ENCODE assay signal across 1 cellular context in the genomic region with DNA sequence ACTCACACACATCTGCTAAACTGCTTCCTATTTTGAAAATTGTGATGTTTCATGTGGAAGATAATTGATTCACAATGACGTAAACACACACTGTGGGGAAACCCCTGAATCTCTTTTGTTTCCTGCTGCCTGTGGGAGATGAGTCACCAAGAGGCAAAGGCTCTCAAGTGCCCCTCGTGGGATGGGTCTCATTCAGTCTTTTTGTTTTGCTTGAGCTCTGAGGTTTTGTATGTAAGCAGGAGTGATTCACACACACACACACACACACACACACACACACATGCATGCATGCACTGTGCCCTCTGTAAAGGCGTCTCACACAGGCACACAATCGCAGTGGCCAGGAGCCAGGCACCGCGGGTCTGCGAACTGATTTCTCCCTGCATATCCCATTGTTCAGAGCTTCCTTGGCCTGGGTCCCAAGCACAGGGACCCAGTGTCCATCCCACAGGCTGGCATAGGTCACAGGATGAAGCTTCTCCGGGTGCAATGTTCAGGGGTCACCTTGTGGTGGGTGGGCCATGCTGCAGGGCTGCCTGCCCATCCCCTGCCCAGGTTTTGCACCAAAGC.
A peak's percentile ranks its signal among the peaks of the same experiment; 100 is the strongest.
TF ChIP-seq lines count a peak whose summit lies in the region.

No MANE protein-coding gene starts in this region.

TF ChIP-seq in GM12878, 131 proteins besides CTCF, POLR2A, EP300 and RAD21 (continued from another document and continues in another):
- TF ChIP-seq, protein P1, sequence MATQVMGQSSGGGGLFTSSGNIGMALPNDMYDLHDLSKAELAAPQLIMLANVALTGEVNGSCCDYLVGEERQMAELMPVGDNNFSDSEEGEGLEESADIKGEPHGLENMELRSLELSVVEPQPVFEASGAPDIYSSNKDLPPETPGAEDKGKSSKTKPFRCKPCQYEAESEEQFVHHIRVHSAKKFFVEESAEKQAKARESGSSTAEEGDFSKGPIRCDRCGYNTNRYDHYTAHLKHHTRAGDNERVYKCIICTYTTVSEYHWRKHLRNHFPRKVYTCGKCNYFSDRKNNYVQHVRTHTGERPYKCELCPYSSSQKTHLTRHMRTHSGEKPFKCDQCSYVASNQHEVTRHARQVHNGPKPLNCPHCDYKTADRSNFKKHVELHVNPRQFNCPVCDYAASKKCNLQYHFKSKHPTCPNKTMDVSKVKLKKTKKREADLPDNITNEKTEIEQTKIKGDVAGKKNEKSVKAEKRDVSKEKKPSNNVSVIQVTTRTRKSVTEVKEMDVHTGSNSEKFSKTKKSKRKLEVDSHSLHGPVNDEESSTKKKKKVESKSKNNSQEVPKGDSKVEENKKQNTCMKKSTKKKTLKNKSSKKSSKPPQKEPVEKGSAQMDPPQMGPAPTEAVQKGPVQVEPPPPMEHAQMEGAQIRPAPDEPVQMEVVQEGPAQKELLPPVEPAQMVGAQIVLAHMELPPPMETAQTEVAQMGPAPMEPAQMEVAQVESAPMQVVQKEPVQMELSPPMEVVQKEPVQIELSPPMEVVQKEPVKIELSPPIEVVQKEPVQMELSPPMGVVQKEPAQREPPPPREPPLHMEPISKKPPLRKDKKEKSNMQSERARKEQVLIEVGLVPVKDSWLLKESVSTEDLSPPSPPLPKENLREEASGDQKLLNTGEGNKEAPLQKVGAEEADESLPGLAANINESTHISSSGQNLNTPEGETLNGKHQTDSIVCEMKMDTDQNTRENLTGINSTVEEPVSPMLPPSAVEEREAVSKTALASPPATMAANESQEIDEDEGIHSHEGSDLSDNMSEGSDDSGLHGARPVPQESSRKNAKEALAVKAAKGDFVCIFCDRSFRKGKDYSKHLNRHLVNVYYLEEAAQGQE (IDR thresholded peaks at IDR 0.05; ENCODE audit: low read depth, low read length), result no peak
- peak; percentile 78 for TF ChIP-seq JUNB (IDR thresholded peaks at IDR 0.05)
- no peak for TF ChIP-seq FOXK2 (IDR thresholded peaks at IDR 0.05)
- TF ChIP-seq ASH2L (IDR thresholded peaks at IDR 0.05; ENCODE audit: borderline replicate concordance, low read depth), result no peak
- TF ChIP-seq BCL11A (IDR thresholded peaks at IDR 0.05; ENCODE audit: low read depth, low read length), result peak; percentile 59; the same call in 1 of the 2 replicates
- TF ChIP-seq SUZ12 (IDR thresholded peaks at IDR 0.05; ENCODE audit: unreplicated experiment), result no peak
- TF ChIP-seq POLR2AphosphoS5 (IDR thresholded peaks at IDR 0.05; ENCODE audit: low read length), result no peak
- TF ChIP-seq, protein P2, sequence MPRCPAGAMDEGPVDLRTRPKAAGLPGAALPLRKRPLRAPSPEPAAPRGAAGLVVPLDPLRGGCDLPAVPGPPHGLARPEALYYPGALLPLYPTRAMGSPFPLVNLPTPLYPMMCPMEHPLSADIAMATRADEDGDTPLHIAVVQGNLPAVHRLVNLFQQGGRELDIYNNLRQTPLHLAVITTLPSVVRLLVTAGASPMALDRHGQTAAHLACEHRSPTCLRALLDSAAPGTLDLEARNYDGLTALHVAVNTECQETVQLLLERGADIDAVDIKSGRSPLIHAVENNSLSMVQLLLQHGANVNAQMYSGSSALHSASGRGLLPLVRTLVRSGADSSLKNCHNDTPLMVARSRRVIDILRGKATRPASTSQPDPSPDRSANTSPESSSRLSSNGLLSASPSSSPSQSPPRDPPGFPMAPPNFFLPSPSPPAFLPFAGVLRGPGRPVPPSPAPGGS (IDR thresholded peaks at IDR 0.05; ENCODE audit: borderline replicate concordance, insufficient read depth, low read depth, low read length, poor library complexity, severe bottlenecking), result no peak
- no peak for TF ChIP-seq ZNF592 (IDR thresholded peaks at IDR 0.05)
- TF ChIP-seq SMAD1 (IDR thresholded peaks at IDR 0.05; ENCODE audit: low read depth, partially characterized antibody), result no peak
- TF ChIP-seq, protein P3, sequence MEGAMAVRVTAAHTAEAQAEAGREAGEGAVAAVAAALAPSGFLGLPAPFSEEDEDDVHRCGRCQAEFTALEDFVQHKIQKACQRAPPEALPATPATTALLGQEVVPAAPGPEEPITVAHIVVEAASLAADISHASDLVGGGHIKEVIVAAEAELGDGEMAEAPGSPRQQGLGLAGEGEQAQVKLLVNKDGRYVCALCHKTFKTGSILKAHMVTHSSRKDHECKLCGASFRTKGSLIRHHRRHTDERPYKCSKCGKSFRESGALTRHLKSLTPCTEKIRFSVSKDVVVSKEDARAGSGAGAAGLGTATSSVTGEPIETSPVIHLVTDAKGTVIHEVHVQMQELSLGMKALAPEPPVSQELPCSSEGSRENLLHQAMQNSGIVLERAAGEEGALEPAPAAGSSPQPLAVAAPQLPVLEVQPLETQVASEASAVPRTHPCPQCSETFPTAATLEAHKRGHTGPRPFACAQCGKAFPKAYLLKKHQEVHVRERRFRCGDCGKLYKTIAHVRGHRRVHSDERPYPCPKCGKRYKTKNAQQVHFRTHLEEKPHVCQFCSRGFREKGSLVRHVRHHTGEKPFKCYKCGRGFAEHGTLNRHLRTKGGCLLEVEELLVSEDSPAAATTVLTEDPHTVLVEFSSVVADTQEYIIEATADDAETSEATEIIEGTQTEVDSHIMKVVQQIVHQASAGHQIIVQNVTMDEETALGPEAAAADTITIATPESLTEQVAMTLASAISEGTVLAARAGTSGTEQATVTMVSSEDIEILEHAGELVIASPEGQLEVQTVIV (IDR thresholded peaks at IDR 0.05; ENCODE audit: borderline replicate concordance, partially characterized antibody), result no peak
- TF ChIP-seq, protein P4, sequence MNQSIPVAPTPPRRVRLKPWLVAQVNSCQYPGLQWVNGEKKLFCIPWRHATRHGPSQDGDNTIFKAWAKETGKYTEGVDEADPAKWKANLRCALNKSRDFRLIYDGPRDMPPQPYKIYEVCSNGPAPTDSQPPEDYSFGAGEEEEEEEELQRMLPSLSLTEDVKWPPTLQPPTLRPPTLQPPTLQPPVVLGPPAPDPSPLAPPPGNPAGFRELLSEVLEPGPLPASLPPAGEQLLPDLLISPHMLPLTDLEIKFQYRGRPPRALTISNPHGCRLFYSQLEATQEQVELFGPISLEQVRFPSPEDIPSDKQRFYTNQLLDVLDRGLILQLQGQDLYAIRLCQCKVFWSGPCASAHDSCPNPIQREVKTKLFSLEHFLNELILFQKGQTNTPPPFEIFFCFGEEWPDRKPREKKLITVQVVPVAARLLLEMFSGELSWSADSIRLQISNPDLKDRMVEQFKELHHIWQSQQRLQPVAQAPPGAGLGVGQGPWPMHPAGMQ (IDR thresholded peaks at IDR 0.05; ENCODE audit: borderline replicate concordance), result no peak
- TF ChIP-seq, protein P5, sequence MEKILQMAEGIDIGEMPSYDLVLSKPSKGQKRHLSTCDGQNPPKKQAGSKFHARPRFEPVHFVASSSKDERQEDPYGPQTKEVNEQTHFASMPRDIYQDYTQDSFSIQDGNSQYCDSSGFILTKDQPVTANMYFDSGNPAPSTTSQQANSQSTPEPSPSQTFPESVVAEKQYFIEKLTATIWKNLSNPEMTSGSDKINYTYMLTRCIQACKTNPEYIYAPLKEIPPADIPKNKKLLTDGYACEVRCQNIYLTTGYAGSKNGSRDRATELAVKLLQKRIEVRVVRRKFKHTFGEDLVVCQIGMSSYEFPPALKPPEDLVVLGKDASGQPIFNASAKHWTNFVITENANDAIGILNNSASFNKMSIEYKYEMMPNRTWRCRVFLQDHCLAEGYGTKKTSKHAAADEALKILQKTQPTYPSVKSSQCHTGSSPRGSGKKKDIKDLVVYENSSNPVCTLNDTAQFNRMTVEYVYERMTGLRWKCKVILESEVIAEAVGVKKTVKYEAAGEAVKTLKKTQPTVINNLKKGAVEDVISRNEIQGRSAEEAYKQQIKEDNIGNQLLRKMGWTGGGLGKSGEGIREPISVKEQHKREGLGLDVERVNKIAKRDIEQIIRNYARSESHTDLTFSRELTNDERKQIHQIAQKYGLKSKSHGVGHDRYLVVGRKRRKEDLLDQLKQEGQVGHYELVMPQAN (conservative IDR thresholded peaks at IDR 0.05), result no peak
- TF ChIP-seq MEF2B (IDR thresholded peaks at IDR 0.05; ENCODE audit: partially characterized antibody, poor library complexity, severe bottlenecking), result peak; percentile 35
- no peak for TF ChIP-seq SMAD5 (IDR thresholded peaks at IDR 0.05; ENCODE audit: low read depth)
- TF ChIP-seq, protein P6, sequence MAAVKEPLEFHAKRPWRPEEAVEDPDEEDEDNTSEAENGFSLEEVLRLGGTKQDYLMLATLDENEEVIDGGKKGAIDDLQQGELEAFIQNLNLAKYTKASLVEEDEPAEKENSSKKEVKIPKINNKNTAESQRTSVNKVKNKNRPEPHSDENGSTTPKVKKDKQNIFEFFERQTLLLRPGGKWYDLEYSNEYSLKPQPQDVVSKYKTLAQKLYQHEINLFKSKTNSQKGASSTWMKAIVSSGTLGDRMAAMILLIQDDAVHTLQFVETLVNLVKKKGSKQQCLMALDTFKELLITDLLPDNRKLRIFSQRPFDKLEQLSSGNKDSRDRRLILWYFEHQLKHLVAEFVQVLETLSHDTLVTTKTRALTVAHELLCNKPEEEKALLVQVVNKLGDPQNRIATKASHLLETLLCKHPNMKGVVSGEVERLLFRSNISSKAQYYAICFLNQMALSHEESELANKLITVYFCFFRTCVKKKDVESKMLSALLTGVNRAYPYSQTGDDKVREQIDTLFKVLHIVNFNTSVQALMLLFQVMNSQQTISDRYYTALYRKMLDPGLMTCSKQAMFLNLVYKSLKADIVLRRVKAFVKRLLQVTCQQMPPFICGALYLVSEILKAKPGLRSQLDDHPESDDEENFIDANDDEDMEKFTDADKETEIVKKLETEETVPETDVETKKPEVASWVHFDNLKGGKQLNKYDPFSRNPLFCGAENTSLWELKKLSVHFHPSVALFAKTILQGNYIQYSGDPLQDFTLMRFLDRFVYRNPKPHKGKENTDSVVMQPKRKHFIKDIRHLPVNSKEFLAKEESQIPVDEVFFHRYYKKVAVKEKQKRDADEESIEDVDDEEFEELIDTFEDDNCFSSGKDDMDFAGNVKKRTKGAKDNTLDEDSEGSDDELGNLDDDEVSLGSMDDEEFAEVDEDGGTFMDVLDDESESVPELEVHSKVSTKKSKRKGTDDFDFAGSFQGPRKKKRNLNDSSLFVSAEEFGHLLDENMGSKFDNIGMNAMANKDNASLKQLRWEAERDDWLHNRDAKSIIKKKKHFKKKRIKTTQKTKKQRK (IDR thresholded peaks at IDR 0.05; ENCODE audit: low read depth, low read length), result no peak
- peak; percentile 37 to 67; a peak in 3 of 4 replicates for TF ChIP-seq BHLHE40 (IDR thresholded peaks at IDR 0.05; ENCODE audit: borderline replicate concordance in 1 of 2, low read depth in 2 of 2, low read length in 1 of 2)
- no peak for TF ChIP-seq CUX1 (IDR thresholded peaks at IDR 0.05; ENCODE audit: insufficient replicate concordance, low read depth, low read length)
